In genomic region chr16:3508736-3509135, GRCh38 we compare ENCODE assay signal across 23 cellular contexts. TPM values are rescaled to one million over a fixed set of nuclear protein-coding genes. Genes with fewer than 3 reads are reported as not detected.
DNase-seq lines count a peak whose midpoint lies in the region; ATAC-seq lines count a peak whose summit lies in the region.
"Had no signal": no experiment of that assay in that cellular context is flagged by ENCODE, and none has a peak within 500 bp of the region (broad histone marks: within the 10 kb centered on the region; RNA-seq: fewer than 3 reads in every experiment).

No MANE protein-coding gene starts in this region.

- H3K4me1 Mint-ChIP-seq in activated T-cell treated with anti-CD3 and anti-CD28 coated beads, Interleukin-2, amount 50 U/mL, for 24 hours (ENCODE audit: low read depth): peaks cover 71% of the 10 kb centered on the region
- H3K4me1 Mint-ChIP-seq in activated naive CD8-positive, alpha-beta T cell treated with anti-CD3 and anti-CD28 coated beads for 36 hours: peaks cover 49% of the 10 kb centered on the region
- H3K4me1 Mint-ChIP-seq: brain had no signal

- no peak for DNase-seq in activated T-cell treated with anti-CD3 and anti-CD28 coated beads, Interleukin-2, amount 50 U/mL, for 24 hours
- DNase-seq in activated T-cell treated with anti-CD3 and anti-CD28 coated beads for 4 hours (no peak), M059J (ENCODE audit: low read depth) (peak; percentile 24), posterior vena cava (ENCODE audit: low spot score) (peak; percentile 37), cerebellar nuclear complex (lab: John Stamatoyannopoulos, UW) (no peak), globus pallidus (ENCODE audit: low spot score) (no peak)
- no peak for DNase-seq in activated naive CD8-positive, alpha-beta T cell treated with anti-CD3 and anti-CD28 coated beads for 36 hours
- DNase-seq: activated gamma-delta T cell, cortex of kidney, gastrocnemius medialis, GOT3, NCI-H1694 treated with DMSO at 0.1 percent for 48 hours, NCI-H2227 treated with DMSO at 0.1 percent for 48 hours, nucleus accumbens, right cardiac atrium, stomach, upper lobe of left lung had no signal

- H3K36me3 Mint-ChIP-seq in activated T-cell treated with anti-CD3 and anti-CD28 coated beads, Interleukin-2, amount 50 U/mL, for 24 hours (ENCODE audit: low read depth): peaks cover 89% of the 10 kb centered on the region
- peaks cover 39% of the 10 kb centered on the region for H3K36me3 Mint-ChIP-seq in activated naive CD8-positive, alpha-beta T cell treated with anti-CD3 and anti-CD28 coated beads for 36 hours

- no peaks in the 10 kb centered on the region for H3K27me3 Mint-ChIP-seq in activated T-cell treated with anti-CD3 and anti-CD28 coated beads, Interleukin-2, amount 50 U/mL, for 24 hours
- no peaks in the 10 kb centered on the region for H3K27me3 Mint-ChIP-seq in activated naive CD8-positive, alpha-beta T cell treated with anti-CD3 and anti-CD28 coated beads for 36 hours

- ATAC-seq in GM18517 (IDR thresholded peaks at IDR 0.05; ENCODE audit: unreplicated experiment): no peak
- ATAC-seq: gastrocnemius medialis, HepG2, left lobe of liver, Panc1 had no signal

- peak overlapping the region; percentile 77 for H3K27ac Mint-ChIP-seq in activated T-cell treated with anti-CD3 and anti-CD28 coated beads, Interleukin-2, amount 50 U/mL, for 24 hours
- peak overlapping the region; percentile 76 for H3K27ac Mint-ChIP-seq in activated naive CD8-positive, alpha-beta T cell treated with anti-CD3 and anti-CD28 coated beads for 36 hours

- intact Hi-C loops in posterior vena cava (cut with DNase I): no loop called here

- H3K4me3 Mint-ChIP-seq in activated T-cell treated with anti-CD3 and anti-CD28 coated beads, Interleukin-2, amount 50 U/mL, for 24 hours: peak overlapping the region; percentile 12
- H3K4me3 Mint-ChIP-seq in activated naive CD8-positive, alpha-beta T cell treated with anti-CD3 and anti-CD28 coated beads for 36 hours: no peak overlapping the region
- H3K4me3 Mint-ChIP-seq: brain had no signal

- no peaks in the 10 kb centered on the region for H3K9me3 Mint-ChIP-seq in activated T-cell treated with anti-CD3 and anti-CD28 coated beads, Interleukin-2, amount 50 U/mL, for 24 hours
- H3K9me3 Mint-ChIP-seq in activated naive CD8-positive, alpha-beta T cell treated with anti-CD3 and anti-CD28 coated beads for 36 hours: no peaks in the 10 kb centered on the region
- H3K9me3 Mint-ChIP-seq: brain had no signal

RNA-seq across cellular contexts. Expression of gene CLUAP1, which starts 7.9 kb away (rescaled TPM):
- total RNA-seq in M059J (2014; rRNA removed; shearing (Covaris generic)): 13.9 and 16.5 TPM in 2 replicates
- 10 to 100 TPM in 1 of 2 experiments, 1 to 10 TPM in 1; 8.8 to 10.1 TPM for total RNA-seq in activated naive CD8-positive, alpha-beta T cell treated with anti-CD3 and anti-CD28 coated beads for 36 hours
- total RNA-seq in posterior vena cava: 10 to 100 TPM; 20.9 to 25.8 TPM

RNA-seq across cellular contexts. Expression of gene C16orf90, which starts 13.4 kb away (rescaled TPM):
- total RNA-seq in M059J (2014; rRNA removed; shearing (Covaris generic)): not detected in 2 replicates
- total RNA-seq in activated naive CD8-positive, alpha-beta T cell treated with anti-CD3 and anti-CD28 coated beads for 36 hours: not detected
- total RNA-seq in posterior vena cava: not detected
- total RNA-seq: epithelial cell of proximal tubule, gastrocnemius medialis, HepG2, left lobe of liver, right cardiac atrium, stomach, upper lobe of left lung had no signal

Comparison
In these comparisons a context has a peak if more than half of its experiments do, and no peak if none do; other contexts are left out.
1. DNase-seq: peak in M059J (single experiment) and posterior vena cava (single experiment); none in activated T-cell treated with anti-CD3 and anti-CD28 coated beads, Interleukin-2, amount 50 U/mL, for 24 hours (single experiment), activated T-cell treated with anti-CD3 and anti-CD28 coated beads for 4 hours (single experiment), activated naive CD8-positive, alpha-beta T cell treated with anti-CD3 and anti-CD28 coated beads for 36 hours (single experiment), cerebellar nuclear complex (0 of 2) and globus pallidus (single experiment).